12 cellular contexts compared by ENCODE assay signal in the genomic region with DNA sequence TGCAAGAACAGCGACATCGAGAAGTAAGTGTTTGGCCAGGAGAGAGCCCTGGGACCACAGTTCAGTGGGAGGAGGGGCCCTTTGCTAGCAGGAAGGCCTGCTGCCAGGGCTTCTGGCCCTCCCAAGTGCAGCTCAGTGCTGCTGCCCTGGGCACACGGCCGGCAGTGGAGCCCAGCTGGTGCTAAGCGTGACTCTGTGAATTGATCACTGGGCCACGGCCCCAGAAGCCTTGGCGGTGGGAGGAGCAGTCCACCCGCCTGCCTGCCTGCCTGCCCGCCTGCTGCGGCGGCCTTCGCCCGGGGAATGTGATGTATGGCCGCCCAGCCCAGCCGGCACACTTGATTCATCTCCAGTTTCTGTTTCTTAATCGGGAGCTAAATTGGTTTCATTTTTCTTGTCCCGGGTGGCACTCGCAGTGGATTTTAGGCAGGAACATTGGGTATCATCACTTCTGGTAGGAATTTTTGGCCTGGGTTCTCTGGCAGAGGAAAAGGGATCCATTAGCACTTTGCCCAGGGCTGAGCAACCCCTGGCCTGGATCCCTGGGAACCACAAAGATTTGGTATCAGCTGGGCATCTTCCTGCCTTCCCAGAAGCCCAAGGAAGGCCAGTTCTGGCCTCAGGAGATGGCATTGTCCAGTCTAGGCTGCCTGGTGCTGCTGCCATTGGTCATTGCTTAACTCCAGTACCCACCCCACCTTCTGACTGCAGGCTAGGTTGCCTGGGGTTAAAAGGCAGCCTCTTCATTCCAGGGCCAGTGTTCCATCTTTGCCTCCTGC. TPM values are rescaled to one million over a fixed set of nuclear protein-coding genes. Genes with fewer than 3 reads are reported as not detected.
DNase-seq lines count a peak whose midpoint lies in the region; TF ChIP-seq lines count a peak whose summit lies in the region.
"Had no signal": no experiment of that assay in that cellular context is flagged by ENCODE, and none has a peak within 500 bp of the region (broad histone marks: within the 10 kb centered on the region; RNA-seq: fewer than 3 reads in every experiment).

No MANE protein-coding gene starts in this region.

- H3K27me3 ChIP-seq in fibroblast of lung (ENCODE audit: control insufficient read depth, insufficient read depth, low read length) (no peaks in the 10 kb centered on the region), muscle layer of duodenum (ENCODE audit: low read depth, low read length) (no peaks in the 10 kb centered on the region)

- peak overlapping the region in 1 of 4 experiments; percentile 10 for H3K4me3 ChIP-seq in fibroblast of lung (replicated peaks in 1 of 4; ENCODE audit: control extremely low read depth in 1 of 4, insufficient read depth in 1 of 4, low read depth in 3 of 4, low read length in 4 of 4)
- H3K4me3 ChIP-seq in muscle layer of duodenum (ENCODE audit: low read depth in 1 of 2, low read length in 2 of 2) = peak overlapping the region in 1 of 2 donors; percentile 1
- H3K4me3 ChIP-seq: GM23338, PC-9 had no signal

- H3K36me3 ChIP-seq in fibroblast of lung (ENCODE audit: control insufficient read depth, insufficient read depth, low read length) (peaks cover 28% of the 10 kb centered on the region), muscle layer of duodenum (ENCODE audit: control insufficient read depth in 1 of 2, insufficient read depth in 2 of 2, low read length in 2 of 2) (peaks cover 51 to 72% of the 10 kb centered on the region in 2 donors)

- H3K9me3 ChIP-seq in fibroblast of lung (ENCODE audit: control insufficient read depth, insufficient read depth, low read depth, low read length) (no peaks in the 10 kb centered on the region), muscle layer of duodenum (ENCODE audit: control insufficient read depth in 1 of 2, low read length in 2 of 2) (no peaks in the 10 kb centered on the region)

- H3K4me1 ChIP-seq in fibroblast of lung (ENCODE audit: control insufficient read depth, extremely low read depth, insufficient read depth, low read length) (peaks cover 8% of the 10 kb centered on the region), muscle layer of duodenum (ENCODE audit: control insufficient read depth in 1 of 2, insufficient read depth in 2 of 2, low read length in 2 of 2) (peaks cover 0 to 39% of the 10 kb centered on the region in 2 donors)

- TF ChIP-seq CTCF in fibroblast of lung (conservative IDR thresholded peaks at IDR 0.05 in 1 of 2, IDR thresholded peaks at IDR 0.05 in 1 of 2; ENCODE audit: low read depth in 1 of 2, low read length in 2 of 2) = no peak

- H4K20me1 ChIP-seq in fibroblast of lung (ENCODE audit: control insufficient read depth, extremely low read depth, insufficient read depth, low read length) = no peaks in the 10 kb centered on the region

- peak overlapping the region; percentile 2 for H3K4me2 ChIP-seq in fibroblast of lung (ENCODE audit: extremely low read depth, insufficient read depth, low read length)
- H3K4me2 ChIP-seq: GM23338, PC-9 had no signal

- no peak overlapping the region for H3K9ac ChIP-seq in fibroblast of lung (ENCODE audit: insufficient read depth, low read length)

- no peak overlapping the region for H2AFZ ChIP-seq in fibroblast of lung (ENCODE audit: low read length)
- H2AFZ ChIP-seq: GM23338, PC-9 had no signal

- H3K27ac ChIP-seq in fibroblast of lung (ENCODE audit: insufficient read depth, low read length) (peak overlapping the region; percentile 68), muscle layer of duodenum (ENCODE audit: low read length) (peak overlapping the region; percentile 81), temporal lobe (ENCODE audit: low read depth, low read length) (peak overlapping the region; percentile 93)
- H3K27ac ChIP-seq: PC-9 had no signal

- no peaks in the 10 kb centered on the region for H3K79me2 ChIP-seq in fibroblast of lung (ENCODE audit: control insufficient read depth, insufficient read depth, low read length)

- DNase-seq in SHP77 (lab: John Stamatoyannopoulos, UW) = peak; percentile 81 to 82
- DNase-seq in fibroblast of lung (ENCODE audit: low read depth in 2 of 2) = peak; percentile 68 to 90
- DNase-seq in NCI-H187 treated with DMSO at 0.1 percent for 48 hours (lab: John Stamatoyannopoulos, UW) = no peak
- DNase-seq in stimulated activated CD4-positive, alpha-beta T cell treated with anti-CD3 and anti-CD28 coated beads, Interleukin-2, amount 100 ng/mL, for 48 hours = no peak
- no peak for DNase-seq in NCI-H2171 treated with DMSO at 0.1 percent for 48 hours (lab: John Stamatoyannopoulos, UW)
- DNase-seq: activated naive CD4-positive, alpha-beta T cell treated with anti-CD3 and anti-CD28 coated beads, Interleukin-2, amount 50 U/mL, for 16 hours; naive thymus-derived CD4-positive, alpha-beta T cell; NCI-H1048; PC-9 had no signal

RNA-seq across cellular contexts. Expression of a gene that starts 28.6 kb away (rescaled TPM):
- total RNA-seq in fibroblast of lung (5.6 and 8.1 TPM in 2 replicates), temporal lobe (2.0 TPM)
- polyA plus RNA-seq in fibroblast of lung = 11.6 and 12.4 TPM in 2 replicates
- 16.4 and 16.8 TPM in 2 replicates for polyA plus RNA-seq in fibroblast of lung (2012)
- polyA minus RNA-seq in fibroblast of lung (ENCODE audit: low replicate concordance) = 15.9 and 37.0 TPM in 2 replicates

RNA-seq across cellular contexts. Expression of a gene that starts 28.9 kb away (rescaled TPM):
- total RNA-seq in fibroblast of lung (2.3 and 6.4 TPM in 2 replicates), temporal lobe (3.2 TPM)
- 0.75 and 2.4 TPM in 2 replicates for polyA plus RNA-seq in fibroblast of lung
- 0.27 and 1.0 TPM in 2 replicates for polyA plus RNA-seq in fibroblast of lung (2012)
- not detected in 2 replicates for polyA minus RNA-seq in fibroblast of lung (ENCODE audit: low replicate concordance)
- polyA plus RNA-seq: GM23338 had no signal

Comparison
In these comparisons a context has a peak if more than half of its experiments do, and no peak if none do; other contexts are left out.
1. DNase-seq: peak in SHP77 (2 of 2) and fibroblast of lung (2 of 2); none in NCI-H187 treated with DMSO at 0.1 percent for 48 hours (single experiment), stimulated activated CD4-positive, alpha-beta T cell treated with anti-CD3 and anti-CD28 coated beads, Interleukin-2, amount 100 ng/mL, for 48 hours (0 of 2) and NCI-H2171 treated with DMSO at 0.1 percent for 48 hours (single experiment).
2. Peak in every context shown above with its lines, with median percentiles within 50 percentile points of each other: H3K27ac ChIP-seq.